ENCODE assay signal across 7 cellular contexts in genomic region chr17:64130559-64131001, GRCh38. TPM values are rescaled to one million over a fixed set of nuclear protein-coding genes. Genes with fewer than 3 reads are reported as not detected.
A peak's percentile ranks its signal among the peaks of the same experiment; 100 is the strongest.
DNase-seq lines count a peak whose midpoint lies in the region; ATAC-seq and TF ChIP-seq lines count a peak whose summit lies in the region.

No MANE protein-coding gene starts in this region.

- H2AFZ ChIP-seq in neuron (ENCODE audit: low read depth, low read length): peak overlapping the region; percentile 40

- H3K27ac ChIP-seq in urinary bladder (ENCODE audit: low read depth): peak overlapping the region; percentile 86

- 18% methylated on average over 24 of the region's 24 CpGs for WGBS in urinary bladder

- H3K4me1 ChIP-seq in neuron (ENCODE audit: insufficient read depth, low read length) (peaks cover 13% of the 10 kb centered on the region), urinary bladder (ENCODE audit: insufficient read depth) (peaks cover 1% of the 10 kb centered on the region)

- no peaks in the 10 kb centered on the region for H3K9me3 ChIP-seq in neuron (ENCODE audit: low read length)

- ATAC-seq in GM19023 (IDR thresholded peaks at IDR 0.05; ENCODE audit: unreplicated experiment) (peak; percentile 26), HG03064 (IDR thresholded peaks at IDR 0.05; ENCODE audit: low read depth, unreplicated experiment) (peak; percentile 17)
- peak; percentile 53 for ATAC-seq in activated CD4-positive, CD25-positive, alpha-beta regulatory T cell treated with anti-CD3 and anti-CD28 coated beads, Interleukin-2, amount 50 U/mL, for 24 hours

- no peak for TF ChIP-seq CTCF in epithelial cell of proximal tubule (conservative IDR thresholded peaks at IDR 0.05; ENCODE audit: low read depth, low read length)

- no peaks in the 10 kb centered on the region for H3K27me3 ChIP-seq in neuron (ENCODE audit: insufficient read depth, low read length)

- peak overlapping the region; percentile 61 for H3K4me3 ChIP-seq in epithelial cell of proximal tubule (ENCODE audit: low read depth, low read length)
- peak overlapping the region; percentile 41 for H3K4me3 ChIP-seq in neuron (ENCODE audit: low read length)
- H3K4me3 ChIP-seq in urinary bladder (ENCODE audit: low read depth, low read length): peak overlapping the region; percentile 34

- DNase-seq in epithelial cell of proximal tubule (ENCODE audit: low read depth): no peak
- DNase-seq in SK-N-DZ (ENCODE audit: low spot score): no peak

- H3K36me3 ChIP-seq in neuron (ENCODE audit: insufficient read depth, low read length) (no peaks in the 10 kb centered on the region), urinary bladder (ENCODE audit: insufficient read depth) (no peaks in the 10 kb centered on the region)

RNA-seq across cellular contexts. Expression of gene ERN1, which starts 0.6 kb away (rescaled TPM):
- total RNA-seq in epithelial cell of proximal tubule (2.1 and 6.3 TPM in 2 replicates), urinary bladder (10.0 TPM)
- polyA plus RNA-seq in urinary bladder: 9.1 TPM
- polyA plus RNA-seq in SK-N-DZ (2014; cell fraction: cytosol; rRNA removed): 1.5 and 3.0 TPM in 2 replicates
- polyA plus RNA-seq in SK-N-DZ (2014; cell fraction: nucleus; rRNA removed): 1.6 and 3.3 TPM in 2 replicates
